16 cellular contexts compared by ENCODE assay signal in genomic region chr20:37745553-37745952, GRCh38. TPM values are rescaled to one million over a fixed set of nuclear protein-coding genes. Genes with fewer than 3 reads are reported as not detected.
A peak's percentile ranks its signal among the peaks of the same experiment; 100 is the strongest.
DNase-seq lines count a peak whose midpoint lies in the region; ATAC-seq and TF ChIP-seq lines count a peak whose summit lies in the region.
"Had no signal": no experiment of that assay in that cellular context is flagged by ENCODE, and none has a peak within 500 bp of the region (broad histone marks: within the 10 kb centered on the region; RNA-seq: fewer than 3 reads in every experiment).

No MANE protein-coding gene starts in this region.

- peak in 1 of 2 donors; percentile 94 for ATAC-seq in CD4-positive, CD25-positive, alpha-beta regulatory T cell (ENCODE audit: low read depth in 2 of 2)
- ATAC-seq: HCT116, left lobe of liver had no signal

- H3K4me3 ChIP-seq in CD4-positive, CD25-positive, alpha-beta regulatory T cell (ENCODE audit: low read depth, low read length): no peak overlapping the region
- no peak overlapping the region for H3K4me3 ChIP-seq in CD8-positive, alpha-beta memory T cell (ENCODE audit: low read length)
- no peak overlapping the region for H3K4me3 ChIP-seq in coronary artery
- no peak overlapping the region for H3K4me3 ChIP-seq in prostate gland
- H3K4me3 ChIP-seq: esophagus squamous epithelium, hepatocyte had no signal

- no peaks in the 10 kb centered on the region for H3K9me3 Mint-ChIP-seq in CD4-positive, CD25-positive, alpha-beta regulatory T cell
- no peaks in the 10 kb centered on the region for H3K9me3 Mint-ChIP-seq in CD8-positive, alpha-beta memory T cell
- H3K9me3 Mint-ChIP-seq: CD14-positive monocyte had no signal

- peak overlapping the region; percentile 44 for H3K27ac ChIP-seq in CD4-positive, CD25-positive, alpha-beta regulatory T cell (ENCODE audit: insufficient read depth, low read length, poor library complexity, severe bottlenecking)
- H3K27ac ChIP-seq in CD8-positive, alpha-beta memory T cell (ENCODE audit: low read depth, low read length): no peak overlapping the region
- H3K27ac ChIP-seq in KOPT-K1 (ENCODE audit: low read depth, low read length, poor library complexity, severe bottlenecking) (peak overlapping the region; percentile 54), coronary artery (no peak overlapping the region), prostate gland (no peak overlapping the region)
- H3K27ac ChIP-seq: esophagus squamous epithelium, hepatocyte had no signal

- CTCF ChIA-PET in CD8-positive, alpha-beta memory T cell (lab: Charles Lee): no interaction called here

- H3K27me3 Mint-ChIP-seq in CD4-positive, CD25-positive, alpha-beta regulatory T cell: no peaks in the 10 kb centered on the region
- H3K27me3 Mint-ChIP-seq in CD8-positive, alpha-beta memory T cell: no peaks in the 10 kb centered on the region

- peak in 1 of 3 donors; percentile 19 for DNase-seq in CD4-positive, CD25-positive, alpha-beta regulatory T cell
- DNase-seq in CD8-positive, alpha-beta memory T cell: peak in 1 of 5 donors; percentile 7
- DNase-seq in dermis blood vessel endothelial cell (peak; percentile 29), coronary artery (ENCODE audit: low spot score) (no peak), prostate gland (ENCODE audit: low spot score) (no peak), germinal center (ENCODE audit: low spot score) (no peak), NCI-H2196 (lab: John Stamatoyannopoulos, UW; ENCODE audit: unreplicated experiment) (no peak)
- DNase-seq: amniotic stem cell; esophagus squamous epithelium; NCI-H1930; stimulated activated naive CD4-positive, alpha-beta T cell treated with Interleukin-2 at 50 U/mL for 16 hours had no signal

- intact Hi-C loops in prostate gland (cut with DNase I): no loop called here

- peaks cover 4% of the 10 kb centered on the region for H3K4me1 ChIP-seq in CD4-positive, CD25-positive, alpha-beta regulatory T cell (ENCODE audit: control insufficient read depth, insufficient read depth, low read length, poor library complexity, severe bottlenecking)
- no peaks in the 10 kb centered on the region for H3K4me1 ChIP-seq in CD8-positive, alpha-beta memory T cell (ENCODE audit: insufficient read depth, low read length)
- H3K4me1 ChIP-seq in prostate gland (replicated peaks): peaks cover 5% of the 10 kb centered on the region
- H3K4me1 ChIP-seq: esophagus squamous epithelium had no signal

- H3K36me3 ChIP-seq in CD4-positive, CD25-positive, alpha-beta regulatory T cell (ENCODE audit: control insufficient read depth, insufficient read depth, low read length): peaks cover 26% of the 10 kb centered on the region
- peaks cover 13% of the 10 kb centered on the region for H3K36me3 ChIP-seq in CD8-positive, alpha-beta memory T cell (ENCODE audit: insufficient read depth, low read length)
- H3K36me3 ChIP-seq in KOPT-K1 (ENCODE audit: insufficient read depth, low read length): peaks cover 56% of the 10 kb centered on the region
- no peaks in the 10 kb centered on the region for H3K36me3 ChIP-seq in prostate gland

- POLR2A ChIA-PET in CD8-positive, alpha-beta memory T cell (lab: Charles Lee): no interaction called here

- H3K9me3 ChIP-seq in CD4-positive, CD25-positive, alpha-beta regulatory T cell (ENCODE audit: control insufficient read depth in 2 of 2, low read length in 2 of 2): no peaks in the 10 kb centered on the region
- no peaks in the 10 kb centered on the region for H3K9me3 ChIP-seq in CD8-positive, alpha-beta memory T cell (ENCODE audit: low read length)
- no peaks in the 10 kb centered on the region for H3K9me3 ChIP-seq in KOPT-K1 (ENCODE audit: insufficient read depth, low read length, poor library complexity, severe bottlenecking)
- H3K9me3 ChIP-seq in prostate gland: no peaks in the 10 kb centered on the region
- H3K9me3 ChIP-seq: esophagus squamous epithelium had no signal

- no peaks in the 10 kb centered on the region for H3K27me3 ChIP-seq in CD4-positive, CD25-positive, alpha-beta regulatory T cell (ENCODE audit: control insufficient read depth, insufficient read depth, low read length)
- no peaks in the 10 kb centered on the region for H3K27me3 ChIP-seq in CD8-positive, alpha-beta memory T cell (ENCODE audit: insufficient read depth, low read length, poor library complexity, severe bottlenecking)
- no peaks in the 10 kb centered on the region for H3K27me3 ChIP-seq in prostate gland (replicated peaks; ENCODE audit: insufficient read depth)
- H3K27me3 ChIP-seq: esophagus squamous epithelium, hepatocyte had no signal

- H3K4me1 Mint-ChIP-seq in CD4-positive, CD25-positive, alpha-beta regulatory T cell: peaks cover 21 to 43% (median 28%) of the 10 kb centered on the region in 4 donors
- peaks cover 7 to 21% (median 20%) of the 10 kb centered on the region in 3 donors for H3K4me1 Mint-ChIP-seq in CD8-positive, alpha-beta memory T cell
- H3K4me1 Mint-ChIP-seq: CD14-positive monocyte had no signal

- WGBS in prostate gland: 88% methylated on average over 3 of the region's 3 CpGs

- H3K4me3 Mint-ChIP-seq in CD4-positive, CD25-positive, alpha-beta regulatory T cell: peak overlapping the region in 2 of 4 donors; percentile 5 to 7
- H3K4me3 Mint-ChIP-seq in CD8-positive, alpha-beta memory T cell: peak overlapping the region in 1 of 7 donors; percentile 22
- H3K4me3 Mint-ChIP-seq: CD14-positive monocyte had no signal

- peaks cover 23% of the 10 kb centered on the region for H3K36me3 Mint-ChIP-seq in CD4-positive, CD25-positive, alpha-beta regulatory T cell
- peaks cover 0 to 58% (median 33%) of the 10 kb centered on the region in 3 donors for H3K36me3 Mint-ChIP-seq in CD8-positive, alpha-beta memory T cell

- H3K27ac Mint-ChIP-seq in CD4-positive, CD25-positive, alpha-beta regulatory T cell: peak overlapping the region in 1 of 3 donors; percentile 55
- peak overlapping the region in 7 of 8 donors; percentile 1 to 81 (median 57) for H3K27ac Mint-ChIP-seq in CD8-positive, alpha-beta memory T cell

- TF ChIP-seq POLR2A in prostate gland (IDR thresholded peaks at IDR 0.05): no peak

- TF ChIP-seq CTCF in coronary artery (IDR thresholded peaks at IDR 0.05) (no peak), prostate gland (IDR thresholded peaks at IDR 0.05) (no peak)

RNA-seq across cellular contexts. Expression of gene CTNNBL1, which starts 51.7 kb away (rescaled TPM):
- 56.0 TPM for total RNA-seq in CD4-positive, CD25-positive, alpha-beta regulatory T cell
- 100 to 1,000 TPM in 1 of 4 donors, 10 to 100 TPM in 3; 80.1 to 117 (median 90.1) TPM for polyA plus RNA-seq in CD4-positive, CD25-positive, alpha-beta regulatory T cell
- total RNA-seq in CD8-positive, alpha-beta memory T cell: 10 to 100 TPM; 86.8 to 88.9 TPM
- polyA plus RNA-seq in CD8-positive, alpha-beta memory T cell: 97.8 TPM
- total RNA-seq in dermis blood vessel endothelial cell (32.8 and 35.8 TPM in 2 replicates), prostate gland (10 to 100 TPM; 29.9 to 61.0 TPM)

Comparison
In these comparisons a context has a peak if more than half of its experiments do, and no peak if none do; other contexts are left out.
1. H3K27ac ChIP-seq: peak in CD4-positive, CD25-positive, alpha-beta regulatory T cell (single experiment) and KOPT-K1 (single experiment); none in CD8-positive, alpha-beta memory T cell (single experiment), coronary artery (0 of 2) and prostate gland (0 of 2).